In genomic region chr3:196280689-196281463, GRCh38 we compare ENCODE assay signal across 14 cellular contexts. TPM values are rescaled to one million over a fixed set of nuclear protein-coding genes. Genes with fewer than 3 reads are reported as not detected.
DNase-seq lines count a peak whose midpoint lies in the region; ATAC-seq and TF ChIP-seq lines count a peak whose summit lies in the region.
"Had no signal": no experiment of that assay in that cellular context is flagged by ENCODE, and none has a peak within 500 bp of the region (broad histone marks: within the 10 kb centered on the region; RNA-seq: fewer than 3 reads in every experiment).

No MANE protein-coding gene starts in this region.

- WGBS in smooth muscle cell (ENCODE audit: low lambda C conversion rate) = 90% methylated on average over 7 of the region's 7 CpGs

- H3K36me3 ChIP-seq in smooth muscle cell (ENCODE audit: low read depth) = no peaks in the 10 kb centered on the region

- no peak overlapping the region for H3K4me3 ChIP-seq in smooth muscle cell
- H3K4me3 ChIP-seq: coronary artery had no signal

- TF ChIP-seq CTCF in smooth muscle cell (IDR thresholded peaks at IDR 0.05; ENCODE audit: borderline replicate concordance, insufficient read depth, poor library complexity, severe bottlenecking) = no peak

- H3K9me3 Mint-ChIP-seq in activated naive CD4-positive, alpha-beta T cell treated with anti-CD3 and anti-CD28 coated beads, Interleukin-2, amount 50 U/mL, for 72 hours = no peaks in the 10 kb centered on the region
- no peaks in the 10 kb centered on the region for H3K9me3 Mint-ChIP-seq in stimulated activated memory B cell treated with anti-CD40 and anti-IgM and Interleukin-4, amounts not matched to agents 10 μg/mL and 1 μg/mL and 100 μg/mL, for 72 hours

- peaks cover 46% of the 10 kb centered on the region for H3K4me1 Mint-ChIP-seq in stimulated activated memory B cell treated with anti-CD40 and anti-IgM and Interleukin-4, amounts not matched to agents 10 μg/mL and 1 μg/mL and 100 μg/mL, for 72 hours

- no peak overlapping the region for H3K4me3 Mint-ChIP-seq in stimulated activated memory B cell treated with anti-CD40 and anti-IgM and Interleukin-4, amounts not matched to agents 10 μg/mL and 1 μg/mL and 100 μg/mL, for 72 hours

- DNase-seq in activated CD8-positive, alpha-beta memory T cell treated with anti-CD3 and anti-CD28 coated beads, Interleukin-2, amount 50 U/mL, for 48 hours = peak; percentile 49
- DNase-seq in activated CD8-positive, alpha-beta memory T cell treated with anti-CD3 and anti-CD28 coated beads, Interleukin-2, amount 50 U/mL, for 4 hours = no peak
- peak in 1 of 2 donors; percentile 40 for DNase-seq in activated naive CD4-positive, alpha-beta T cell treated with anti-CD3 and anti-CD28 coated beads, Interleukin-2, amount 50 U/mL, for 72 hours (ENCODE audit: low spot score in 2 of 2)
- DNase-seq in smooth muscle cell (lab: John Stamatoyannopoulos, UW; ENCODE audit: unreplicated experiment) = no peak
- no peak for DNase-seq in cerebellar nuclear complex (lab: John Stamatoyannopoulos, UW)
- DNase-seq: naive thymus-derived CD4-positive, alpha-beta T cell; NCI-H2029 treated with DMSO at 0.1 percent for 48 hours had no signal

- H3K27me3 ChIP-seq in smooth muscle cell (ENCODE audit: low read depth) = no peaks in the 10 kb centered on the region

- H3K79me2 ChIP-seq in smooth muscle cell (ENCODE audit: low read depth) = peaks cover 97% of the 10 kb centered on the region

- H3K27me3 Mint-ChIP-seq in stimulated activated memory B cell treated with anti-CD40 and anti-IgM and Interleukin-4, amounts not matched to agents 10 μg/mL and 1 μg/mL and 100 μg/mL, for 72 hours = no peaks in the 10 kb centered on the region
- H3K27me3 Mint-ChIP-seq: naive thymus-derived CD4-positive, alpha-beta T cell had no signal

- H3K36me3 Mint-ChIP-seq in activated naive CD4-positive, alpha-beta T cell treated with anti-CD3 and anti-CD28 coated beads, Interleukin-2, amount 50 U/mL, for 72 hours = peaks cover 0 to 13% of the 10 kb centered on the region in 2 donors
- peaks cover 7% of the 10 kb centered on the region for H3K36me3 Mint-ChIP-seq in stimulated activated memory B cell treated with anti-CD40 and anti-IgM and Interleukin-4, amounts not matched to agents 10 μg/mL and 1 μg/mL and 100 μg/mL, for 72 hours

- peak overlapping the region in 1 of 2 donors; percentile 7 for H3K27ac Mint-ChIP-seq in activated naive CD4-positive, alpha-beta T cell treated with anti-CD3 and anti-CD28 coated beads, Interleukin-2, amount 50 U/mL, for 72 hours
- H3K27ac Mint-ChIP-seq in stimulated activated memory B cell treated with anti-CD40 and anti-IgM and Interleukin-4, amounts not matched to agents 10 μg/mL and 1 μg/mL and 100 μg/mL, for 72 hours = no peak overlapping the region

- no peak overlapping the region for H3K9ac ChIP-seq in smooth muscle cell (ENCODE audit: low read depth)

- peaks cover 75% of the 10 kb centered on the region for H4K20me1 ChIP-seq in smooth muscle cell (ENCODE audit: low read depth)

- peaks cover 8% of the 10 kb centered on the region for H3K4me1 ChIP-seq in smooth muscle cell (ENCODE audit: low read depth)

- ATAC-seq in HG02852 (IDR thresholded peaks at IDR 0.05; ENCODE audit: unreplicated experiment) (peak; percentile 66), GM19467 (IDR thresholded peaks at IDR 0.05; ENCODE audit: unreplicated experiment) (no peak)
- ATAC-seq in activated naive CD4-positive, alpha-beta T cell treated with anti-CD3 and anti-CD28 coated beads, Interleukin-2, amount 50 U/mL, for 72 hours = peak; percentile 49 to 57
- no peak for ATAC-seq in stimulated activated memory B cell treated with anti-CD40 and anti-IgM and Interleukin-4, amounts not matched to agents 10 μg/mL and 1 μg/mL and 100 μg/mL, for 72 hours
- ATAC-seq: naive thymus-derived CD4-positive, alpha-beta T cell had no signal

- no peak overlapping the region for H2AFZ ChIP-seq in smooth muscle cell (ENCODE audit: low read depth)

- peak overlapping the region; percentile 30 for H3K27ac ChIP-seq in smooth muscle cell (ENCODE audit: low read depth)
- H3K27ac ChIP-seq: coronary artery had no signal

- H3F3A ChIP-seq in smooth muscle cell (ENCODE audit: low read depth) = peaks cover 7% of the 10 kb centered on the region

- H3K9me3 ChIP-seq in smooth muscle cell (replicated peaks; ENCODE audit: low read depth) = no peaks in the 10 kb centered on the region

- H3K4me2 ChIP-seq in smooth muscle cell = no peak overlapping the region

RNA-seq across cellular contexts. Expression of gene PCYT1A, which starts 6.7 kb away (rescaled TPM):
- total RNA-seq in activated naive CD4-positive, alpha-beta T cell treated with anti-CD3 and anti-CD28 coated beads, Interleukin-2, amount 50 U/mL, for 72 hours = 10 to 100 TPM; 28.1 to 40.3 TPM
- 58.3 and 68.3 TPM in 2 replicates for total RNA-seq in smooth muscle cell
- 19.7 and 23.1 TPM in 2 replicates for polyA plus RNA-seq in smooth muscle cell

RNA-seq across cellular contexts. Expression of gene DYNLT2B, which starts 37.2 kb away (rescaled TPM):
- total RNA-seq in activated naive CD4-positive, alpha-beta T cell treated with anti-CD3 and anti-CD28 coated beads, Interleukin-2, amount 50 U/mL, for 72 hours = 10 to 100 TPM in 1 of 2 donors, 1 to 10 TPM in 1; 7.4 to 13.1 TPM
- 12.5 and 24.5 TPM in 2 replicates for total RNA-seq in smooth muscle cell
- 22.8 and 34.2 TPM in 2 replicates for polyA plus RNA-seq in smooth muscle cell

RNA-seq across cellular contexts. Expression of gene TM4SF19, which starts 57.3 kb away (rescaled TPM):
- total RNA-seq in activated naive CD4-positive, alpha-beta T cell treated with anti-CD3 and anti-CD28 coated beads, Interleukin-2, amount 50 U/mL, for 72 hours = under 1 TPM in 1 of 2 donors, not detected in 1; 0.20 TPM
- total RNA-seq in smooth muscle cell = 1.3 TPM in 1 of 2 replicates, not detected in the other
- not detected in 2 replicates for polyA plus RNA-seq in smooth muscle cell
- total RNA-seq: activated CD8-positive, alpha-beta memory T cell treated with anti-CD3 and anti-CD28 coated beads for 36 hours; H1 had no signal
- polyA plus RNA-seq: AG04450, H1 had no signal

Comparison
In these comparisons a context has a peak if more than half of its experiments do, and no peak if none do; other contexts are left out.
1. ATAC-seq: peak in HG02852 (single experiment) and activated naive CD4-positive, alpha-beta T cell treated with anti-CD3 and anti-CD28 coated beads, Interleukin-2, amount 50 U/mL, for 72 hours (2 of 2); none in stimulated activated memory B cell treated with anti-CD40 and anti-IgM and Interleukin-4, amounts not matched to agents 10 μg/mL and 1 μg/mL and 100 μg/mL, for 72 hours (single experiment) and GM19467 (single experiment).